Comparison of ENCODE assay signal across 5 cellular contexts in the genomic region with DNA sequence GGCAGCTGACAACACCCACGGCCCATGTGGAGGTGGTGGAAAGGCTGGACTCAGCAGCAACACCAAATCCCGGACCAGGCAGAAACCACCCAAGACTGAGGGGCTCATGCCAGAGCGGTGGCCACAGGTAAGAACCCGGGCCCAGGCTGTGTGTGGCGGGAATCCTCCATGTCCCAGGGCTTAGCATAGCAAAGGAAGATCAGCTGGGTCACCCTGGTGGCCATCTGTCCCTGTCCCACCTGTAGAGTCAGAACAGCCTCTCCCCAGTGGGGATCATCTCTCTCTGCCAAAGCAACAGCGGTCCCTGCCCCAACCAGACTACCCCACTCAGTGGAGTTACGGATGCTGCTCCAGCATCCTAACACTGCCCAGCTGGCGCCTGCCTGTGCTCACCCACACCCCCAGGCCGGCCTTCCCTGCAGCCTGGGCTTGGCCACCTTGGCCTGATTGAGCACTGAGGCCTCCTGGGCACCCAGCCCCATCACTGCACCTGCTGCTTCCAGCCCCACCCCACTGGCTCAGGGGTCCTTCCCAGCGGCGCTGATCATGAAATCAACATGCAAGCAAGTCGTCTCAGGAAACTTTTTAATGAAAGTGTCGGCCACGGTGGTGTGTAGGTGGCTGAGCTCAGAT. TPM values are rescaled to one million over a fixed set of nuclear protein-coding genes. Genes with fewer than 3 reads are reported as not detected.
"Had no signal": no experiment of that assay in that cellular context is flagged by ENCODE, and none has a peak within 500 bp of the region (broad histone marks: within the 10 kb centered on the region; RNA-seq: fewer than 3 reads in every experiment).

No MANE protein-coding gene starts in this region.

RNA-seq across cellular contexts. Expression of gene GGTLC1, which starts 5.5 kb away (rescaled TPM):
- total RNA-seq: LHCN-M2, PC-3, Peyer's patch, Right ventricle myocardium superior, SJSA1 had no signal
